In the genomic region with DNA sequence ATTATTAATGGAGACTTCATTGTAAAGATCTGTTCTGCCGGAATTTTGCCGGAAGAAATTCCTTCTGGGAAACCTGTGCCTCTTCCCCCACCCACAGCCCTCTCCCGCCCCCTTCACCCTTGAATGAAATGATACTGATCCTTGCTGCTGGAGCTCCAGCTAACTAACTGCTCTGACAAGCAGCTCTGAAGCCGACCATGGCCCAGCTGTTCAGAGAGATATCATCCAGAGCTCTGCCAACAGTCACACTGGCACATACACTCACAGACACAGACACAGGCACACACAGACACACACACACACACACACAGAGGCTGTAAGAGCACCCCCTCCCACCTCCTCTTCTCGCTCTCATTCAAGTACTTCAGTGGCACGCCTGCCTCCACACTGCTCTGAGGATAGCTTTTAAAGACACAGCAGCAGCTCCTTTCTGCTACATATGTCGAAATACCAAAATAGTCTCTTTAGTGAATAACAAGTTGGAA, we compare ENCODE assay signal across 8 cellular contexts.
A peak's percentile ranks its signal among the peaks of the same experiment; 100 is the strongest.
DNase-seq lines count a peak whose midpoint lies in the region; TF ChIP-seq lines count a peak whose summit lies in the region.

No MANE protein-coding gene starts in this region.

- no peaks in the 10 kb centered on the region for H3K27me3 Mint-ChIP-seq in neural crest cell (ENCODE audit: low read depth)

- no peaks in the 10 kb centered on the region for H3K9me3 ChIP-seq in fibroblast of lung (ENCODE audit: control insufficient read depth, insufficient read depth, low read depth, low read length)
- no peaks in the 10 kb centered on the region for H3K9me3 ChIP-seq in OCI-LY7 (ENCODE audit: low read length)

- no peak overlapping the region for H3K27ac Mint-ChIP-seq in neural crest cell (ENCODE audit: unreplicated experiment)

- H3K9ac ChIP-seq in fibroblast of lung (ENCODE audit: insufficient read depth, low read length), result no peak overlapping the region

- POLR2A ChIA-PET in OCI-LY7 (lab: Charles Lee), result interaction anchor here (0.6 to 2.2 kb wide), 7 partner anchors 11 to 188 kb away, joined by 3 to 6 read pairs (median 4); no protein-coding TSS in a partner anchor

- DNase-seq in DMS 273 (lab: John Stamatoyannopoulos, UW; ENCODE audit: unreplicated experiment) (peak; percentile 74), NCI-H510A treated with DMSO at 0.1 percent for 48 hours (lab: John Stamatoyannopoulos, UW) (peak; percentile 78), fibroblast of lung (ENCODE audit: low read depth in 2 of 2) (peak; percentile 60 to 70), neural crest cell (ENCODE audit: low read depth, low spot score) (peak; percentile 20), NCI-H146 (lab: John Stamatoyannopoulos, UW) (no peak), OCI-LY7 (ENCODE audit: low spot score) (no peak)
- DNase-seq in activated effector memory CD4-positive, alpha-beta T cell treated with Interleukin-2 at 50 U/mL for 16 hours, result no peak
- no peak for DNase-seq in stimulated activated CD4-positive, alpha-beta T cell treated with anti-CD3 and anti-CD28 coated beads, Interleukin-4, amount 100 ng/mL, for 1 hour

- BruUV-seq in OCI-LY7 (replicated peaks; lab: Mats Ljungman, UMichigan), result no TSS peak

- H2AFZ ChIP-seq in fibroblast of lung (ENCODE audit: low read length), result no peak overlapping the region
- no peak overlapping the region for H2AFZ ChIP-seq in OCI-LY7 (ENCODE audit: low read length)

- H3K27ac ChIP-seq in fibroblast of lung (ENCODE audit: insufficient read depth, low read length) (no peak overlapping the region), OCI-LY7 (ENCODE audit: low read depth, low read length, poor library complexity, severe bottlenecking) (no peak overlapping the region)

- H3K27me3 ChIP-seq in fibroblast of lung (ENCODE audit: control insufficient read depth, insufficient read depth, low read length), result no peaks in the 10 kb centered on the region

- H3K4me3 ChIP-seq in fibroblast of lung (replicated peaks in 1 of 4; ENCODE audit: control extremely low read depth in 1 of 4, insufficient read depth in 1 of 4, low read depth in 3 of 4, low read length in 4 of 4) (no peak overlapping the region), OCI-LY7 (ENCODE audit: low read depth, low read length, poor library complexity, severe bottlenecking) (no peak overlapping the region)

- H3K36me3 Mint-ChIP-seq in neural crest cell (ENCODE audit: low read depth), result peaks cover 10% of the 10 kb centered on the region

- CTCF ChIA-PET in OCI-LY7 (lab: Charles Lee; ENCODE audit: unreplicated experiment), result interaction anchor here (0.5 kb wide), 1 partner anchor 111 kb away, joined by 7 read pairs; no protein-coding TSS in a partner anchor

- H3K36me3 ChIP-seq in fibroblast of lung (ENCODE audit: control insufficient read depth, insufficient read depth, low read length) (no peaks in the 10 kb centered on the region), OCI-LY7 (ENCODE audit: insufficient read depth, low read length) (peaks cover 5% of the 10 kb centered on the region; the same call in 1 of the 2 replicates)

- H4K20me1 ChIP-seq in fibroblast of lung (ENCODE audit: control insufficient read depth, extremely low read depth, insufficient read depth, low read length) (no peaks in the 10 kb centered on the region), OCI-LY7 (ENCODE audit: insufficient read depth, low read length) (no peaks in the 10 kb centered on the region)

- H3K4me1 Mint-ChIP-seq in neural crest cell, result peaks cover 32% of the 10 kb centered on the region

- no peak overlapping the region for H3K4me3 Mint-ChIP-seq in neural crest cell

- H3K9me2 ChIP-seq in OCI-LY7 (ENCODE audit: insufficient read depth, low read length), result no peaks in the 10 kb centered on the region

- H3K9me3 Mint-ChIP-seq in neural crest cell, result no peaks in the 10 kb centered on the region

- H3K4me1 ChIP-seq in fibroblast of lung (ENCODE audit: control insufficient read depth, extremely low read depth, insufficient read depth, low read length), result no peaks in the 10 kb centered on the region
- H3K4me1 ChIP-seq in OCI-LY7 (ENCODE audit: insufficient read depth, low read length, poor library complexity, severe bottlenecking), result no peaks in the 10 kb centered on the region

- H3K79me2 ChIP-seq in fibroblast of lung (ENCODE audit: control insufficient read depth, insufficient read depth, low read length), result no peaks in the 10 kb centered on the region
- no peaks in the 10 kb centered on the region for H3K79me2 ChIP-seq in OCI-LY7 (ENCODE audit: insufficient read depth, low read depth, low read length)

- no peak overlapping the region for H3K4me2 ChIP-seq in fibroblast of lung (ENCODE audit: extremely low read depth, insufficient read depth, low read length)
- H3K4me2 ChIP-seq in OCI-LY7 (ENCODE audit: low read length), result no peak overlapping the region

- no peak for TF ChIP-seq CTCF in fibroblast of lung (conservative IDR thresholded peaks at IDR 0.05 in 1 of 2, IDR thresholded peaks at IDR 0.05 in 1 of 2; ENCODE audit: low read depth in 1 of 2, low read length in 2 of 2)
- TF ChIP-seq CTCF in neural crest cell (conservative IDR thresholded peaks at IDR 0.05), result no peak
- no peak for TF ChIP-seq CTCF in OCI-LY7 (conservative IDR thresholded peaks at IDR 0.05; ENCODE audit: low read length)

- intact Hi-C loops in OCI-LY7 (cut with micrococcal nuclease; ENCODE audit: unreplicated experiment), result no loop called here

Comparison
In these comparisons a context has a peak if more than half of its experiments do, and no peak if none do; other contexts are left out.
1. DNase-seq: peak in DMS 273 (single experiment), NCI-H510A treated with DMSO at 0.1 percent for 48 hours (single experiment), fibroblast of lung (2 of 2) and neural crest cell (single experiment); none in activated effector memory CD4-positive, alpha-beta T cell treated with Interleukin-2 at 50 U/mL for 16 hours (single experiment), NCI-H146 (single experiment), OCI-LY7 (single experiment) and stimulated activated CD4-positive, alpha-beta T cell treated with anti-CD3 and anti-CD28 coated beads, Interleukin-4, amount 100 ng/mL, for 1 hour (single experiment).